ENCODE assay signal across 18 cellular contexts in genomic region chr12:13798162-13798561, GRCh38.
"Had no signal": no experiment of that assay in that cellular context is flagged by ENCODE, and none has a peak within 500 bp of the region (broad histone marks: within the 10 kb centered on the region; RNA-seq: fewer than 3 reads in every experiment).

No MANE protein-coding gene starts in this region.

- H3K27me3 Mint-ChIP-seq: IgD-negative memory B cell had no signal

- H3K27ac Mint-ChIP-seq: IgD-negative memory B cell had no signal

- H3K4me3 Mint-ChIP-seq: IgD-negative memory B cell had no signal

- H3K36me3 Mint-ChIP-seq: IgD-negative memory B cell had no signal

- ATAC-seq: HepG2, K562 had no signal

- DNase-seq: Kasumi-1, MM.1S, NCI-H1092 treated with DMSO at 0.1 percent for 48 hours, NCI-H1436, NCI-H187, NCI-H2029 treated with DMSO at 0.1 percent for 48 hours, NCI-H2107, NCI-H524, NCI-H526 treated with DMSO at 0.1 percent for 48 hours, NCI-H774, Right ventricle myocardium superior, RPMI8226, SIG-M5 had no signal

- H3K4me1 Mint-ChIP-seq: IgD-negative memory B cell had no signal

- H3K4me3 ChIP-seq: K562, SJSA1, SK-N-MC had no signal
